In genomic region chr9:93958875-93959682, GRCh38 we compare ENCODE assay signal across 10 cellular contexts. TPM values are rescaled to one million over a fixed set of nuclear protein-coding genes. Genes with fewer than 3 reads are reported as not detected.
A peak's percentile ranks its signal among the peaks of the same experiment; 100 is the strongest.
DNase-seq lines count a peak whose midpoint lies in the region; ATAC-seq, FAIRE-seq and TF ChIP-seq lines count a peak whose summit lies in the region.
"Had no signal": no experiment of that assay in that cellular context is flagged by ENCODE, and none has a peak within 500 bp of the region (broad histone marks: within the 10 kb centered on the region; RNA-seq: fewer than 3 reads in every experiment).

No MANE protein-coding gene starts in this region.

- CTCF ChIA-PET in RWPE1 (lab: Yijun Ruan, JAX) = interaction anchor here (0.7 to 0.8 kb wide), 2 partner anchors 274 to 277 kb away, joined by 3 read pairs; no protein-coding TSS in a partner anchor

- H3K9me3 ChIP-seq in RWPE2 (ENCODE audit: severe bottlenecking) = no peaks in the 10 kb centered on the region

- no peak overlapping the region for H3K4me3 ChIP-seq in RWPE2 (ENCODE audit: severe bottlenecking)
- no peak overlapping the region for H3K4me3 ChIP-seq in fibroblast of villous mesenchyme (ENCODE audit: low read depth, low read length)

- TF ChIP-seq CTCF in RWPE2 (IDR thresholded peaks at IDR 0.05; ENCODE audit: poor library complexity, severe bottlenecking) (no peak), fibroblast of villous mesenchyme (IDR thresholded peaks at IDR 0.05; ENCODE audit: insufficient read depth, low read depth, low read length) (no peak), RWPE1 (conservative IDR thresholded peaks at IDR 0.05; ENCODE audit: low read depth) (no peak)

- POLR2A ChIA-PET in RWPE1 (lab: Yijun Ruan, JAX; ENCODE audit: low non-redundant PET) = no interaction called here

- H3K27me3 ChIP-seq in RWPE2 (ENCODE audit: insufficient read depth, poor library complexity, severe bottlenecking) = peaks cover 71% of the 10 kb centered on the region

- no peaks in the 10 kb centered on the region for H3K4me1 ChIP-seq in RWPE2 (ENCODE audit: insufficient read depth, poor library complexity, severe bottlenecking)

- ATAC-seq in RWPE2 (ENCODE audit: low read depth) (peak; percentile 39; the same call in 2 of the 3 replicates), HG02642 (IDR thresholded peaks at IDR 0.05; ENCODE audit: poor library complexity, unreplicated experiment) (no peak)

- no peak overlapping the region for H3K27ac ChIP-seq in RWPE2 (ENCODE audit: poor library complexity, severe bottlenecking)
- H3K27ac ChIP-seq in RWPE1 = no peak overlapping the region
- H3K27ac ChIP-seq: 22Rv1 had no signal

- peak; percentile 51 for DNase-seq in DMS 273 (lab: John Stamatoyannopoulos, UW; ENCODE audit: unreplicated experiment)
- no peak for DNase-seq in DMS 273 treated with DMSO at 0.1 percent for 48 hours (lab: John Stamatoyannopoulos, UW)
- DNase-seq in RWPE2 (ENCODE audit: low spot score) = no peak
- DNase-seq in fibroblast of villous mesenchyme (ENCODE audit: low read depth) = peak; percentile 24
- peak; percentile 86 for DNase-seq in retina
- no peak for DNase-seq in RWPE1 (ENCODE audit: low spot score)
- DNase-seq in urothelium cell line (ENCODE audit: low spot score) = no peak

- no peaks in the 10 kb centered on the region for H3K36me3 ChIP-seq in RWPE2 (ENCODE audit: low read depth)

- FAIRE-seq in urothelium cell line (lab: Jason Lieb, UNC) = no peak

RNA-seq across cellular contexts. Expression of gene BARX1, which starts 3.9 kb away (rescaled TPM):
- total RNA-seq in fibroblast of villous mesenchyme = not detected in 2 replicates
- total RNA-seq: H4 had no signal

Comparison
In these comparisons a context has a peak if more than half of its experiments do, and no peak if none do; other contexts are left out.
1. DNase-seq: peak in DMS 273 (single experiment), fibroblast of villous mesenchyme (single experiment) and retina (single experiment); none in DMS 273 treated with DMSO at 0.1 percent for 48 hours (single experiment), RWPE2 (single experiment), RWPE1 (single experiment) and urothelium cell line (single experiment).